Comparison of ENCODE assay signal across 8 cellular contexts in genomic region chr16:85104821-85105391, GRCh38. TPM values are rescaled to one million over a fixed set of nuclear protein-coding genes. Genes with fewer than 3 reads are reported as not detected.
DNase-seq lines count a peak whose midpoint lies in the region; ATAC-seq and TF ChIP-seq lines count a peak whose summit lies in the region.
"Had no signal": no experiment of that assay in that cellular context is flagged by ENCODE, and none has a peak within 500 bp of the region (broad histone marks: within the 10 kb centered on the region; RNA-seq: fewer than 3 reads in every experiment).

No MANE protein-coding gene starts in this region.

- intact Hi-C loops in psoas muscle (cut with DNase I): no loop called here

- no peaks in the 10 kb centered on the region for H3K27me3 ChIP-seq in psoas muscle (ENCODE audit: insufficient read depth in 3 of 3, low read length in 2 of 3)

- no peak overlapping the region for H3K4me3 ChIP-seq in psoas muscle
- H3K4me3 ChIP-seq: smooth muscle cell had no signal

- ATAC-seq in GM18909 (IDR thresholded peaks at IDR 0.05; ENCODE audit: poor library complexity, unreplicated experiment) (peak; percentile 65), psoas muscle (peak; percentile 89 to 96 (median 94)), HG03280 (IDR thresholded peaks at IDR 0.05; ENCODE audit: unreplicated experiment) (no peak), HG02642 (IDR thresholded peaks at IDR 0.05; ENCODE audit: poor library complexity, unreplicated experiment) (no peak)

- peak overlapping the region; percentile 41 for H3K27ac ChIP-seq in psoas muscle

- H3K4me1 Mint-ChIP-seq in activated naive CD8-positive, alpha-beta T cell treated with anti-CD3 and anti-CD28 coated beads for 36 hours: peaks cover 21% of the 10 kb centered on the region

- H3K4me1 ChIP-seq in psoas muscle: peaks cover 8% of the 10 kb centered on the region

- WGBS in psoas muscle, 3 donors: 30 to 44% (median 39%) methylated on average over 11 of the region's 11 CpGs

- no peaks in the 10 kb centered on the region for H3K9me3 Mint-ChIP-seq in activated naive CD8-positive, alpha-beta T cell treated with anti-CD3 and anti-CD28 coated beads for 36 hours

- no peaks in the 10 kb centered on the region for H3K36me3 Mint-ChIP-seq in activated naive CD8-positive, alpha-beta T cell treated with anti-CD3 and anti-CD28 coated beads for 36 hours

- no peaks in the 10 kb centered on the region for H3K27me3 Mint-ChIP-seq in activated naive CD8-positive, alpha-beta T cell treated with anti-CD3 and anti-CD28 coated beads for 36 hours

- DNase-seq in KG1 (lab: John Stamatoyannopoulos, UW): peak; percentile 87
- no peak for DNase-seq in activated naive CD8-positive, alpha-beta T cell treated with anti-CD3 and anti-CD28 coated beads for 36 hours
- DNase-seq in psoas muscle: peak; percentile 38 to 83
- no peak for DNase-seq in kidney glomerular epithelial cell (lab: John Stamatoyannopoulos, UW)

- no peak for TF ChIP-seq CTCF in psoas muscle (IDR thresholded peaks at IDR 0.05)

- H3K36me3 ChIP-seq in psoas muscle (ENCODE audit: insufficient read depth in 1 of 2, low read depth in 1 of 2): no peaks in the 10 kb centered on the region

- H3K4me3 Mint-ChIP-seq in activated naive CD8-positive, alpha-beta T cell treated with anti-CD3 and anti-CD28 coated beads for 36 hours: no peak overlapping the region

- H3K27ac Mint-ChIP-seq in activated naive CD8-positive, alpha-beta T cell treated with anti-CD3 and anti-CD28 coated beads for 36 hours: peak overlapping the region; percentile 79

- H3K9me3 ChIP-seq in psoas muscle: no peaks in the 10 kb centered on the region

RNA-seq across cellular contexts. Expression of gene CIBAR2, which starts 7.4 kb away (rescaled TPM):
- not detected for total RNA-seq in activated naive CD8-positive, alpha-beta T cell treated with anti-CD3 and anti-CD28 coated beads for 36 hours
- total RNA-seq in psoas muscle: under 1 TPM in 1 of 4 donors, not detected in 3; 0.36 TPM
- not detected for polyA plus RNA-seq in psoas muscle
- total RNA-seq: smooth muscle cell had no signal
- polyA plus RNA-seq: smooth muscle cell had no signal

Comparison
In these comparisons a context has a peak if more than half of its experiments do, and no peak if none do; other contexts are left out.
1. ATAC-seq: peak in GM18909 (single experiment) and psoas muscle (4 of 4); none in HG03280 (single experiment) and HG02642 (single experiment).
2. DNase-seq: peak in KG1 (single experiment) and psoas muscle (2 of 2); none in activated naive CD8-positive, alpha-beta T cell treated with anti-CD3 and anti-CD28 coated beads for 36 hours (single experiment) and kidney glomerular epithelial cell (single experiment).